13 cellular contexts compared by ENCODE assay signal in genomic region chr4:98568896-98569663, GRCh38.
A peak's percentile ranks its signal among the peaks of the same experiment; 100 is the strongest.
DNase-seq lines count a peak whose midpoint lies in the region; ATAC-seq and TF ChIP-seq lines count a peak whose summit lies in the region.
"Had no signal": no experiment of that assay in that cellular context is flagged by ENCODE, and none has a peak within 500 bp of the region (broad histone marks: within the 10 kb centered on the region; RNA-seq: fewer than 3 reads in every experiment).

No MANE protein-coding gene starts in this region.

- H3K4me3 Mint-ChIP-seq in activated T-helper 17 cell treated with anti-CD3 and anti-CD28 coated beads, Interleukin-2, amount 50 U/mL, for 72 hours, result no peak overlapping the region
- H3K4me3 Mint-ChIP-seq: CD8-positive, alpha-beta memory T cell; immature natural killer cell; naive thymus-derived CD4-positive, alpha-beta T cell had no signal

- no peak for TF ChIP-seq CTCF in fibroblast of the aortic adventitia (IDR thresholded peaks at IDR 0.05; ENCODE audit: insufficient read depth, low read length)

- no peak for ATAC-seq in activated T-helper 17 cell treated with anti-CD3 and anti-CD28 coated beads, Interleukin-2, amount 50 U/mL, for 72 hours (replicated peaks)
- ATAC-seq in sciatic nerve, result peak; percentile 9
- ATAC-seq in GM19324 (IDR thresholded peaks at IDR 0.05; ENCODE audit: low FRiP score, unreplicated experiment), result no peak
- ATAC-seq: naive thymus-derived CD4-positive, alpha-beta T cell had no signal

- H3K4me1 Mint-ChIP-seq in activated T-helper 17 cell treated with anti-CD3 and anti-CD28 coated beads, Interleukin-2, amount 50 U/mL, for 72 hours, result peaks cover 18% of the 10 kb centered on the region

- H3K27me3 Mint-ChIP-seq in activated T-helper 17 cell treated with anti-CD3 and anti-CD28 coated beads, Interleukin-2, amount 50 U/mL, for 72 hours, result no peaks in the 10 kb centered on the region
- H3K27me3 Mint-ChIP-seq: CD8-positive, alpha-beta memory T cell; naive thymus-derived CD4-positive, alpha-beta T cell had no signal

- H3K27ac Mint-ChIP-seq in activated T-helper 17 cell treated with anti-CD3 and anti-CD28 coated beads, Interleukin-2, amount 50 U/mL, for 72 hours, result peak overlapping the region; percentile 42
- H3K27ac Mint-ChIP-seq: immature natural killer cell; naive thymus-derived CD4-positive, alpha-beta T cell had no signal

- H3K9me3 Mint-ChIP-seq in activated T-helper 17 cell treated with anti-CD3 and anti-CD28 coated beads, Interleukin-2, amount 50 U/mL, for 72 hours, result no peaks in the 10 kb centered on the region
- H3K9me3 Mint-ChIP-seq: CD8-positive, alpha-beta memory T cell; immature natural killer cell had no signal

- H3K4me3 ChIP-seq in fibroblast of the aortic adventitia (ENCODE audit: low read depth, low read length), result no peak overlapping the region

- DNase-seq in GM03348 (ENCODE audit: low spot score), result peak; percentile 10
- peak; percentile 35 for DNase-seq in fibroblast of the aortic adventitia (ENCODE audit: low read depth)
- DNase-seq in sciatic nerve (ENCODE audit: low spot score), result no peak
- no peak for DNase-seq in UCSD-AML1 (lab: John Stamatoyannopoulos, UW; ENCODE audit: unreplicated experiment)
- DNase-seq in stimulated activated CD4-positive, alpha-beta T cell treated with anti-CD3 and anti-CD28 coated beads, Interleukin-12 subunit alpha, Interleukin-12 subunit beta, amount 100 ng/mL, for 4 hours, result no peak
- DNase-seq in Kasumi-1 (lab: John Stamatoyannopoulos, UW), result no peak
- DNase-seq: activated CD8-positive, alpha-beta memory T cell treated with anti-CD3 and anti-CD28 coated beads for 24 hours; CD8-positive, alpha-beta memory T cell; immature natural killer cell; naive thymus-derived CD4-positive, alpha-beta T cell; NCI-H2227 treated with DMSO at 0.1 percent for 48 hours had no signal

- peaks cover 2% of the 10 kb centered on the region for H3K36me3 Mint-ChIP-seq in activated T-helper 17 cell treated with anti-CD3 and anti-CD28 coated beads, Interleukin-2, amount 50 U/mL, for 72 hours (ENCODE audit: low read depth)

- intact Hi-C loops in sciatic nerve (cut with DNase I), result no loop called here

Comparison
In these comparisons a context has a peak if more than half of its experiments do, and no peak if none do; other contexts are left out.
1. DNase-seq: peak in GM03348 (single experiment) and fibroblast of the aortic adventitia (single experiment); none in sciatic nerve (single experiment), UCSD-AML1 (single experiment), stimulated activated CD4-positive, alpha-beta T cell treated with anti-CD3 and anti-CD28 coated beads, Interleukin-12 subunit alpha, Interleukin-12 subunit beta, amount 100 ng/mL, for 4 hours (single experiment) and Kasumi-1 (0 of 2).